ENCODE assay signal across 8 cellular contexts in the genomic region with DNA sequence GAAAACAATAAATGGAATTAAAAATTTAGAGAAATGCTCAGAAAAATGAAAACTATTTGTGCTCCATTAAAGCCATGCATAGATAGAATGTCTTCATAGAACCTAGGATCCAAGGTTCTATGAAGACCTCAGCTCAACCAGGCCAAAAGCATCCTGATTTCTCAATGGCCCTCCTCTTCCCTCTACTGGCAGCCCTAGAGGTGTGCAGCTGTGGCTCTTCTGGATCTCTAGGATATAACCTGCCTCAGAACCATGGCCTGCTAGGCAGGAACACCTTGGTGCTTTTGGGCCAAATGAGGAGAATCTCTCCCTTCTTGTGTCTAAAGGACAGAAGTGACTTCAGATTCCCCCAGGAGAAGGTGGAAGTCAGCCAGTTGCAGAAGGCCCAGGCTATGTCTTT. TPM values are rescaled to one million over a fixed set of nuclear protein-coding genes. Genes with fewer than 3 reads are reported as not detected.
A peak's percentile ranks its signal among the peaks of the same experiment; 100 is the strongest.
DNase-seq lines count a peak whose midpoint lies in the region; ATAC-seq and TF ChIP-seq lines count a peak whose summit lies in the region.

No MANE protein-coding gene starts in this region.

- H3K4me1 Mint-ChIP-seq in CD4-positive, alpha-beta T cell (ENCODE audit: low read depth): no peaks in the 10 kb centered on the region
- H3K4me1 Mint-ChIP-seq in endothelial cell (ENCODE audit: unreplicated experiment): no peaks in the 10 kb centered on the region
- H3K4me1 Mint-ChIP-seq in T-helper 2 cell treated with Interferon-gamma antibody and Interleukin-4, amounts not matched to agents 5 μg/mL and 100 μg/mL, for 36 hours (ENCODE audit: low read depth): no peaks in the 10 kb centered on the region

- no peaks in the 10 kb centered on the region for H3K9me3 Mint-ChIP-seq in CD4-positive, alpha-beta T cell
- no peaks in the 10 kb centered on the region for H3K9me3 Mint-ChIP-seq in endothelial cell (ENCODE audit: unreplicated experiment)
- no peaks in the 10 kb centered on the region for H3K9me3 Mint-ChIP-seq in T-helper 2 cell treated with Interferon-gamma antibody and Interleukin-4, amounts not matched to agents 5 μg/mL and 100 μg/mL, for 36 hours

- CTCF ChIA-PET in CD4-positive, alpha-beta T cell (lab: Charles Lee): interaction anchor here (0.6 to 1.7 kb wide), 13 partner anchors 11 to 137 kb away, joined by 3 to 13 read pairs (median 4); a partner anchor contains a TSS
- CTCF ChIA-PET in Panc1 (lab: Charles Lee): no interaction called here

- H3K4me3 Mint-ChIP-seq in CD4-positive, alpha-beta T cell: no peak overlapping the region
- H3K4me3 Mint-ChIP-seq in endothelial cell (ENCODE audit: unreplicated experiment): no peak overlapping the region
- H3K4me3 Mint-ChIP-seq in T-helper 2 cell treated with Interferon-gamma antibody and Interleukin-4, amounts not matched to agents 5 μg/mL and 100 μg/mL, for 36 hours: no peak overlapping the region

- no peaks in the 10 kb centered on the region for H3K27me3 ChIP-seq in CD4-positive, alpha-beta T cell (ENCODE audit: control insufficient read depth, insufficient read depth, low read length)
- no peaks in the 10 kb centered on the region for H3K27me3 ChIP-seq in Panc1 (ENCODE audit: control insufficient read depth, insufficient read depth, low read length)

- H3K27ac ChIP-seq in CD4-positive, alpha-beta T cell (ENCODE audit: low read depth, low read length): no peak overlapping the region
- no peak overlapping the region for H3K27ac ChIP-seq in Panc1 (ENCODE audit: low read length)

- peak in 2 of 10 experiments; percentile 2 to 12 for DNase-seq in CD4-positive, alpha-beta T cell
- DNase-seq in Panc1 (ENCODE audit: low read depth, low spot score) (peak; percentile 15), endothelial cell (ENCODE audit: low spot score) (peak; percentile 33), non-pigmented ciliary epithelial cell (ENCODE audit: low read depth) (peak; percentile 2), NCI-H2196 treated with DMSO at 0.1 percent for 48 hours (lab: John Stamatoyannopoulos, UW; ENCODE audit: unreplicated experiment) (no peak)
- no peak for DNase-seq in T-helper 2 cell treated with Interferon-gamma antibody and Interleukin-4, amounts not matched to agents 5 μg/mL and 100 μg/mL, for 36 hours (ENCODE audit: low spot score)

- H3K4me1 ChIP-seq in Panc1 (ENCODE audit: control insufficient read depth, insufficient read depth, low read length): no peaks in the 10 kb centered on the region

- peak; percentile 89 for ATAC-seq in CD4-positive, alpha-beta T cell (ENCODE audit: poor library complexity)
- ATAC-seq in GM18861 (IDR thresholded peaks at IDR 0.05; ENCODE audit: unreplicated experiment) (peak; percentile 89), HG03066 (IDR thresholded peaks at IDR 0.05; ENCODE audit: low read depth, unreplicated experiment) (peak; percentile 72), Panc1 (no peak)

- H3K4me3 ChIP-seq in Panc1 (ENCODE audit: low read depth in 2 of 2, low read length in 2 of 2): no peak overlapping the region

- TF ChIP-seq CTCF in CD4-positive, alpha-beta T cell (IDR thresholded peaks at IDR 0.05): peak; percentile 56
- TF ChIP-seq CTCF in Panc1 (IDR thresholded peaks at IDR 0.05) (peak; percentile 51), endothelial cell (IDR thresholded peaks at IDR 0.05; ENCODE audit: unreplicated experiment) (peak; percentile 48)

- peaks cover 24% of the 10 kb centered on the region for H3K27me3 Mint-ChIP-seq in CD4-positive, alpha-beta T cell
- H3K27me3 Mint-ChIP-seq in endothelial cell (ENCODE audit: unreplicated experiment): peaks cover 3% of the 10 kb centered on the region
- H3K27me3 Mint-ChIP-seq in T-helper 2 cell treated with Interferon-gamma antibody and Interleukin-4, amounts not matched to agents 5 μg/mL and 100 μg/mL, for 36 hours (ENCODE audit: low read depth): peaks cover 27% of the 10 kb centered on the region

- no peak overlapping the region for H3K27ac Mint-ChIP-seq in CD4-positive, alpha-beta T cell
- no peak overlapping the region for H3K27ac Mint-ChIP-seq in endothelial cell (ENCODE audit: unreplicated experiment)
- no peak overlapping the region for H3K27ac Mint-ChIP-seq in T-helper 2 cell treated with Interferon-gamma antibody and Interleukin-4, amounts not matched to agents 5 μg/mL and 100 μg/mL, for 36 hours

- no TSS peak for BruUV-seq in Panc1 (replicated peaks; lab: Mats Ljungman, UMichigan)

- no peaks in the 10 kb centered on the region for H3K36me3 Mint-ChIP-seq in CD4-positive, alpha-beta T cell (ENCODE audit: low read depth)
- no peaks in the 10 kb centered on the region for H3K36me3 Mint-ChIP-seq in endothelial cell (ENCODE audit: low read depth, unreplicated experiment)
- H3K36me3 Mint-ChIP-seq in T-helper 2 cell treated with Interferon-gamma antibody and Interleukin-4, amounts not matched to agents 5 μg/mL and 100 μg/mL, for 36 hours (ENCODE audit: low read depth): no peaks in the 10 kb centered on the region

- H3K36me3 ChIP-seq in Panc1 (ENCODE audit: control insufficient read depth, insufficient read depth, low read length): no peaks in the 10 kb centered on the region

- POLR2A ChIA-PET in CD4-positive, alpha-beta T cell (lab: Charles Lee): interaction anchor here (0.6 to 1.5 kb wide), 2 partner anchors 21 to 129 kb away, joined by 4 to 6 read pairs; no protein-coding TSS in a partner anchor
- POLR2A ChIA-PET in Panc1 (lab: Charles Lee): no interaction called here

- H3K9me3 ChIP-seq in CD4-positive, alpha-beta T cell (ENCODE audit: control insufficient read depth, low read length): no peaks in the 10 kb centered on the region
- H3K9me3 ChIP-seq in Panc1 (ENCODE audit: control insufficient read depth, insufficient read depth, low read depth, low read length): no peaks in the 10 kb centered on the region

- intact Hi-C loops in CD4-positive, alpha-beta T cell (cut with DNase I, micrococcal nuclease): loop anchor here in 1 of 2 experiments (1.0 to 5.0 kb wide), 3 partner anchors 21 to 218 kb away; no protein-coding TSS in a partner anchor
- intact Hi-C loops in Panc1 (cut with micrococcal nuclease; ENCODE audit: unreplicated experiment): no loop called here

- in situ Hi-C loops in Panc1 (cut with HindIII; ENCODE audit: low pct_unique_long_range_greater_than_20kb, low sequenced_read_pairs): no loop called here

RNA-seq across cellular contexts. Expression of a gene that starts 15.1 kb away (rescaled TPM):
- total RNA-seq in CD4-positive, alpha-beta T cell: not detected
- total RNA-seq in Panc1 (2021; ENCODE audit: unreplicated experiment) (not detected), endothelial cell (ENCODE audit: unreplicated experiment) (not detected)
- not detected for polyA plus RNA-seq in Panc1 (2012; ENCODE audit: insufficient read length)

RNA-seq across cellular contexts. Expression of a gene that starts 26.8 kb away (rescaled TPM):
- total RNA-seq in CD4-positive, alpha-beta T cell: not detected
- total RNA-seq in Panc1 (2021; ENCODE audit: unreplicated experiment): 0.44 TPM
- not detected for polyA plus RNA-seq in Panc1 (2012; ENCODE audit: insufficient read length)
- not detected for total RNA-seq in endothelial cell (ENCODE audit: unreplicated experiment)

RNA-seq across cellular contexts. Expression of a gene that starts 46.4 kb away (rescaled TPM):
- total RNA-seq in CD4-positive, alpha-beta T cell: not detected
- not detected for total RNA-seq in Panc1 (2021; ENCODE audit: unreplicated experiment)
- not detected for polyA plus RNA-seq in Panc1 (2012; ENCODE audit: insufficient read length)
- not detected for total RNA-seq in endothelial cell (ENCODE audit: unreplicated experiment)

Comparison
In these comparisons a context has a peak if more than half of its experiments do, and no peak if none do; other contexts are left out.
1. DNase-seq: peak in Panc1 (single experiment), endothelial cell (single experiment) and non-pigmented ciliary epithelial cell (single experiment); none in T-helper 2 cell treated with Interferon-gamma antibody and Interleukin-4, amounts not matched to agents 5 μg/mL and 100 μg/mL, for 36 hours (single experiment) and NCI-H2196 treated with DMSO at 0.1 percent for 48 hours (single experiment).
2. Peak in every context shown above with its lines, with median percentiles within 50 percentile points of each other: CTCF ChIP-seq.